8 cellular contexts compared by ENCODE assay signal in genomic region chr7:128830231-128831177, GRCh38. TPM values are rescaled to one million over a fixed set of nuclear protein-coding genes. Genes with fewer than 3 reads are reported as not detected.
DNase-seq lines count a peak whose midpoint lies in the region; ATAC-seq, FAIRE-seq and TF ChIP-seq lines count a peak whose summit lies in the region.

Gene FLNC (plus strand): TSS chr7:128830406. CDS start chr7:128830638, 232 bp downstream.

- in situ Hi-C loops in astrocyte of the spinal cord (cut with HindIII; ENCODE audit: low sequenced_read_pairs), result no loop called here

- no peak for FAIRE-seq in RCC 7860 (lab: Jason Lieb, UNC)

- peaks cover 8% of the 10 kb centered on the region; the same call in 1 of the 2 replicates for H3K27me3 ChIP-seq in iPS DF 6.9 (ENCODE audit: control insufficient read depth, insufficient read depth, low read length)
- H3K27me3 ChIP-seq in sigmoid colon, result no peaks in the 10 kb centered on the region

- TF ChIP-seq POLR2A in sigmoid colon (IDR thresholded peaks at IDR 0.05), result peak; percentile 72 to 78

- H3K4me3 ChIP-seq in astrocyte of the spinal cord (ENCODE audit: low read depth, low read length) (peak within 1 kb of the TSS; percentile 90), iPS DF 6.9 (ENCODE audit: low read length) (peak within 1 kb of the TSS; percentile 29; the same call in 1 of the 2 replicates), sigmoid colon (peak within 1 kb of the TSS; percentile 66 to 90 (median 83))

- peaks cover 15% of the 10 kb centered on the region for H3K4me1 ChIP-seq in iPS DF 6.9 (ENCODE audit: control insufficient read depth, insufficient read depth, low read length)
- peaks cover 2 to 79% (median 67%) of the 10 kb centered on the region in 4 donors for H3K4me1 ChIP-seq in sigmoid colon

- H3K9me3 ChIP-seq in iPS DF 6.9 (ENCODE audit: control insufficient read depth, insufficient read depth, low read length) (no peaks in the 10 kb centered on the region), sigmoid colon (no peaks in the 10 kb centered on the region)

- intact Hi-C loops in sigmoid colon (cut with DNase I), result loop anchor here (2.0 to 5.0 kb wide), 3 partner anchors 40 to 93 kb away; partner anchors contain the start of genes CALU and CCDC136

- DNase-seq in ELF-1 (ENCODE audit: low read depth, low spot score) (peak; percentile 37), RCC 7860 (ENCODE audit: low spot score) (peak; percentile 62), astrocyte of the spinal cord (ENCODE audit: low read depth, low spot score) (peak; percentile 80), iPS DF 6.9 (ENCODE audit: low read depth, low spot score) (no peak), sigmoid colon (peak; percentile 87), SW 1271 (lab: John Stamatoyannopoulos, UW) (no peak)

- no peaks in the 10 kb centered on the region for H3K36me3 ChIP-seq in iPS DF 6.9 (ENCODE audit: control insufficient read depth, insufficient read depth, low read length)
- H3K36me3 ChIP-seq in sigmoid colon, result peaks cover 2 to 8% (median 3%) of the 10 kb centered on the region in 4 donors

- no peak for TF ChIP-seq EP300 in sigmoid colon (IDR thresholded peaks at IDR 0.05)

- ATAC-seq in HG02759 (IDR thresholded peaks at IDR 0.05; ENCODE audit: unreplicated experiment), result no peak
- no peak for ATAC-seq in HG03469 (IDR thresholded peaks at IDR 0.05; ENCODE audit: unreplicated experiment)

- TF ChIP-seq CTCF in astrocyte of the spinal cord (IDR thresholded peaks at IDR 0.05; ENCODE audit: low read depth, low read length), result no peak
- no peak for TF ChIP-seq CTCF in sigmoid colon (IDR thresholded peaks at IDR 0.05)

- H3K27ac ChIP-seq in iPS DF 6.9 (ENCODE audit: low read length) (no peak within 1 kb of the TSS), sigmoid colon (peak within 1 kb of the TSS; percentile 95 to 99 (median 98))

- WGBS in iPS DF 6.9 (ENCODE audit: insufficient coverage, insufficient read length), result no CpG with 5 or more reads among the region's 109 CpGs
- WGBS in sigmoid colon, 2 donors, result 2 to 3% methylated on average over 109 of the region's 109 CpGs

RNA-seq across cellular contexts. Expression of gene FLNC, which starts in this region (rescaled TPM):
- total RNA-seq in sigmoid colon, result 100 to 1,000 TPM in 3 of 4 donors, 10 to 100 TPM in 1; 95.3 to 489 (median 242) TPM
- 10 to 100 TPM in 1 of 3 donors, 1 to 10 TPM in 1, under 1 TPM in 1; 0.69 to 12.6 (median 5.4) TPM for polyA plus RNA-seq in sigmoid colon

Comparison
In these comparisons a context has a peak if more than half of its experiments do, and no peak if none do; other contexts are left out.
1. DNase-seq: peak in ELF-1 (single experiment), RCC 7860 (single experiment), astrocyte of the spinal cord (single experiment) and sigmoid colon (single experiment); none in iPS DF 6.9 (single experiment) and SW 1271 (0 of 2).
2. H3K4me3 ChIP-seq: peak in every context shown above with its lines; median percentile 90 in astrocyte of the spinal cord; 83 in sigmoid colon; 29 in iPS DF 6.9.